In genomic region chr3:51712020-51712385, GRCh38 we compare ENCODE assay signal across 19 cellular contexts. TPM values are rescaled to one million over a fixed set of nuclear protein-coding genes. Genes with fewer than 3 reads are reported as not detected.
DNase-seq lines count a peak whose midpoint lies in the region; ATAC-seq, FAIRE-seq and TF ChIP-seq lines count a peak whose summit lies in the region.
"Had no signal": no experiment of that assay in that cellular context is flagged by ENCODE, and none has a peak within 500 bp of the region (broad histone marks: within the 10 kb centered on the region; RNA-seq: fewer than 3 reads in every experiment).

No MANE protein-coding gene starts in this region.

- WGBS in stomach, 5 donors = 75 to 100% (median 89%) methylated on average over 1 of the region's 1 CpG
- WGBS in right lobe of liver (ENCODE audit: insufficient coverage, low coverage, low lambda C conversion rate, missing lambda C conversion rate) = no CpG with 5 or more reads among the region's 1 CpG

- peak; percentile 5 for DNase-seq in activated CD4-positive, CD25-positive, alpha-beta regulatory T cell treated with anti-CD3 and anti-CD28 coated beads, Interleukin-2, amount 50 U/mL, for 72 hours
- no peak for DNase-seq in activated CD4-positive, CD25-positive, alpha-beta regulatory T cell (lab: John Stamatoyannopoulos, UW)
- DNase-seq in GM19239 (ENCODE audit: insufficient read length, low spot score) (peak; percentile 2), coronary artery (ENCODE audit: low spot score) (peak; percentile 58), stomach (peak; percentile 5), NOMO-1 treated with DMSO at 0.1 percent for 48 hours (lab: John Stamatoyannopoulos, UW; ENCODE audit: unreplicated experiment) (no peak), urothelium cell line (ENCODE audit: low spot score) (no peak), right lobe of liver (no peak)
- DNase-seq: HFFc6, KBM-7, NCI-H1105 treated with DMSO at 0.1 percent for 48 hours, NCI-H1694 treated with DMSO at 0.1 percent for 48 hours, NCI-H774, PC-3 had no signal

- intact Hi-C loops in stomach (cut with DNase I; ENCODE audit: low total_unique reads) (no loop called here), right lobe of liver (cut with DNase I) (no loop called here)

- no peak overlapping the region for H3K27ac ChIP-seq in coronary artery
- H3K27ac ChIP-seq in stomach = no peak overlapping the region
- no peak overlapping the region for H3K27ac ChIP-seq in right lobe of liver
- H3K27ac ChIP-seq: SJSA1 had no signal

- H3K4me1 ChIP-seq in stomach (peaks cover 4 to 6% (median 5%) of the 10 kb centered on the region in 4 donors), right lobe of liver (peaks cover 0 to 2% (median 0%) of the 10 kb centered on the region in 4 donors)
- H3K4me1 ChIP-seq: Caco-2 had no signal

- TF ChIP-seq CTCF in coronary artery (IDR thresholded peaks at IDR 0.05) (no peak), stomach (IDR thresholded peaks at IDR 0.05) (no peak), right lobe of liver (IDR thresholded peaks at IDR 0.05) (no peak)

- FAIRE-seq in GM19239 (lab: Jason Lieb, UNC) (no peak), urothelium cell line (lab: Jason Lieb, UNC) (no peak)
- FAIRE-seq: GM12892, GM18507 had no signal

- no peaks in the 10 kb centered on the region for H3K9me3 ChIP-seq in stomach
- no peaks in the 10 kb centered on the region for H3K9me3 ChIP-seq in right lobe of liver
- H3K9me3 ChIP-seq: Caco-2, SJSA1 had no signal

- no peak for TF ChIP-seq EP300 in stomach (IDR thresholded peaks at IDR 0.05)

- TF ChIP-seq POLR2A in stomach (IDR thresholded peaks at IDR 0.05) (no peak), right lobe of liver (IDR thresholded peaks at IDR 0.05) (no peak)

- H3K4me3 ChIP-seq in coronary artery (no peak overlapping the region), stomach (no peak overlapping the region), right lobe of liver (no peak overlapping the region)
- H3K4me3 ChIP-seq: SJSA1 had no signal

- H3K27me3 ChIP-seq in stomach = peaks cover 0 to 13% (median 0%) of the 10 kb centered on the region in 3 donors
- H3K27me3 ChIP-seq in right lobe of liver = no peaks in the 10 kb centered on the region
- H3K27me3 ChIP-seq: SJSA1 had no signal

- ATAC-seq in right lobe of liver = no peak
- ATAC-seq: PC-3 had no signal

- no peaks in the 10 kb centered on the region for H3K36me3 ChIP-seq in stomach
- no peaks in the 10 kb centered on the region for H3K36me3 ChIP-seq in right lobe of liver
- H3K36me3 ChIP-seq: SJSA1 had no signal

RNA-seq across cellular contexts. Expression of gene GRM2, which starts 5.1 kb away (rescaled TPM):
- under 1 TPM in 2 of 5 donors, not detected in 3; 0.37 to 0.58 TPM for total RNA-seq in stomach
- polyA plus RNA-seq in stomach = under 1 TPM in 2 of 3 donors, not detected in 1; 0.06 to 0.15 TPM
- 1 to 10 TPM in 1 of 6 experiments, not detected in 5; 1.2 TPM for total RNA-seq in right lobe of liver
- total RNA-seq: A172 had no signal

RNA-seq across cellular contexts. Expression of gene TEX264, which starts 41.0 kb away (rescaled TPM):
- total RNA-seq in stomach (10 to 100 TPM; 18.7 to 73.0 (median 34.3) TPM), right lobe of liver (10 to 100 TPM; 26.5 to 67.0 (median 40.8) TPM)
- polyA plus RNA-seq in stomach = 10 to 100 TPM; 34.5 to 60.1 (median 60.1) TPM

Comparison
In these comparisons a context has a peak if more than half of its experiments do, and no peak if none do; other contexts are left out.
1. DNase-seq: peak in activated CD4-positive, CD25-positive, alpha-beta regulatory T cell treated with anti-CD3 and anti-CD28 coated beads, Interleukin-2, amount 50 U/mL, for 72 hours (single experiment), GM19239 (single experiment), coronary artery (single experiment) and stomach (single experiment); none in activated CD4-positive, CD25-positive, alpha-beta regulatory T cell (0 of 4), NOMO-1 treated with DMSO at 0.1 percent for 48 hours (single experiment), urothelium cell line (single experiment) and right lobe of liver (0 of 3).